ENCODE assay signal across 8 cellular contexts in genomic region chr15:51982013-51982769, GRCh38. TPM values are rescaled to one million over a fixed set of nuclear protein-coding genes. Genes with fewer than 3 reads are reported as not detected.
DNase-seq lines count a peak whose midpoint lies in the region; ATAC-seq, FAIRE-seq and TF ChIP-seq lines count a peak whose summit lies in the region.

No MANE protein-coding gene starts in this region.

- intact Hi-C loops in activated CD4-positive, alpha-beta T cell treated with anti-CD3 and anti-CD28 coated beads for 36 hours (cut with DNase I, micrococcal nuclease): loop anchor here (1.0 to 2.0 kb wide), 9 partner anchors 24 to 245 kb away; partner anchors contain the start of gene MAPK6 (in 1 of the 2)
- intact Hi-C loops in testis (cut with DNase I; ENCODE audit: low total_unique reads): no loop called here

- H2BK5ac ChIP-seq in H1 (ENCODE audit: low read depth, low read length): no peak overlapping the region

- H4K8ac ChIP-seq in H1 (ENCODE audit: extremely low read depth, insufficient read depth, low read length): no peak overlapping the region

- no peak for TF ChIP-seq POLR2A in H1 (IDR thresholded peaks at IDR 0.05; ENCODE audit: control extremely low read depth in 1 of 2, low read depth in 2 of 2, low read length in 2 of 2)
- no peak for TF ChIP-seq POLR2A in testis (IDR thresholded peaks at IDR 0.05)

- H3K9me3 ChIP-seq in BLaER1 treated with 17β-estradiol and CSF1 and Interleukin-3, amounts not matched to agents 10 nM and 100 nM (replicated peaks in 1 of 11): peaks cover 0 to 6% (median 0%) of the 10 kb centered on the region in 11 experiments; a peak in 1 of 22 replicates
- H3K9me3 ChIP-seq in H1 (ENCODE audit: insufficient read depth in 2 of 2, low read depth in 1 of 2, low read length in 1 of 2): no peaks in the 10 kb centered on the region
- no peaks in the 10 kb centered on the region for H3K9me3 ChIP-seq in muscle layer of colon (ENCODE audit: low read length)
- H3K9me3 ChIP-seq in testis: no peaks in the 10 kb centered on the region

- no peaks in the 10 kb centered on the region for H4K20me1 ChIP-seq in BLaER1 treated with 17β-estradiol and CSF1 and Interleukin-3, amounts not matched to agents 10 nM and 100 nM
- H4K20me1 ChIP-seq in H1 (replicated peaks in 1 of 2; ENCODE audit: control insufficient read depth in 1 of 2, insufficient read depth in 2 of 2, low read length in 2 of 2): no peaks in the 10 kb centered on the region

- peak overlapping the region; percentile 68 to 93 (median 80) for H3K4me2 ChIP-seq in BLaER1 treated with 17β-estradiol and CSF1 and Interleukin-3, amounts not matched to agents 10 nM and 100 nM
- H3K4me2 ChIP-seq in H1 (ENCODE audit: insufficient read depth in 1 of 2, low read depth in 2 of 2, low read length in 2 of 2): no peak overlapping the region

- H2AK5ac ChIP-seq in H1 (ENCODE audit: low read depth, low read length): no peak overlapping the region

- FAIRE-seq in H1 (lab: Jason Lieb, UNC): no peak

- no peaks in the 10 kb centered on the region for H3K23me2 ChIP-seq in H1 (ENCODE audit: low read depth, low read length)

- no peaks in the 10 kb centered on the region for H3K36me3 ChIP-seq in BLaER1 treated with 17β-estradiol and CSF1 and Interleukin-3, amounts not matched to agents 10 nM and 100 nM
- H3K36me3 ChIP-seq in H1 (ENCODE audit: control insufficient read depth in 2 of 4, insufficient read depth in 4 of 4, low read length in 3 of 4) (no peaks in the 10 kb centered on the region), muscle layer of colon (ENCODE audit: insufficient read depth, low read length) (no peaks in the 10 kb centered on the region), testis (ENCODE audit: low read depth, missing control alignments) (no peaks in the 10 kb centered on the region)

- H3K4me3 Mint-ChIP-seq in activated CD4-positive, alpha-beta T cell treated with anti-CD3 and anti-CD28 coated beads for 36 hours: peak overlapping the region; percentile 63

- POLR2A ChIA-PET in activated CD4-positive, alpha-beta T cell treated with anti-CD3 and anti-CD28 coated beads for 36 hours (lab: Charles Lee): interaction anchor here (0.7 kb wide), 1 partner anchor 39 kb away, joined by 4 read pairs; no protein-coding TSS in a partner anchor
- POLR2A ChIA-PET in H1 (lab: Charles Lee; ENCODE audit: partially characterized antibody): interaction anchor here (2.9 kb wide), 1 partner anchor 11 kb away, joined by 15 read pairs; the partner anchor contains the start of gene LEO1

- ATAC-seq in GM18867 (IDR thresholded peaks at IDR 0.05; ENCODE audit: unreplicated experiment) (peak; percentile 80), HG03045 (IDR thresholded peaks at IDR 0.05; ENCODE audit: unreplicated experiment) (peak; percentile 72)
- peak; percentile 96 for ATAC-seq in activated CD4-positive, alpha-beta T cell treated with anti-CD3 and anti-CD28 coated beads for 36 hours

- H2BK12ac ChIP-seq in H1 (ENCODE audit: low read depth, low read length): no peak overlapping the region

- TF ChIP-seq EP300 in H1 (IDR thresholded peaks at IDR 0.05; ENCODE audit: borderline replicate concordance in 1 of 2, low read depth in 2 of 2, low read length in 2 of 2): no peak

- no peak overlapping the region for H2BK15ac ChIP-seq in H1 (ENCODE audit: low read length)

- no peak overlapping the region for H3K56ac ChIP-seq in H1 (replicated peaks; ENCODE audit: insufficient read length, low read depth, low read length)

- peak in 2 of 3 experiments; percentile 21 to 47; a peak in 2 of 4 replicates for TF ChIP-seq CTCF in H1 (IDR thresholded peaks at IDR 0.05; ENCODE audit: control extremely low read depth in 1 of 3, insufficient read depth in 1 of 3, low read depth in 1 of 3, low read length in 3 of 3)
- TF ChIP-seq CTCF in testis (IDR thresholded peaks at IDR 0.05): peak; percentile 2 to 44 (median 23)

- peak overlapping the region; percentile 71 to 93 (median 81) for H3K27ac ChIP-seq in BLaER1 treated with 17β-estradiol and CSF1 and Interleukin-3, amounts not matched to agents 10 nM and 100 nM
- H3K27ac ChIP-seq in H1 (ENCODE audit: low read depth, low read length) (no peak overlapping the region), muscle layer of colon (ENCODE audit: low read depth, low read length) (peak overlapping the region; percentile 28), testis (peak overlapping the region; percentile 9 to 66)

- H3K79me1 ChIP-seq in H1 (ENCODE audit: low read depth, low read length): no peaks in the 10 kb centered on the region

- H4K91ac ChIP-seq in H1 (replicated peaks; ENCODE audit: insufficient read length, low read length): no peak overlapping the region

- no peaks in the 10 kb centered on the region for H3K36me3 Mint-ChIP-seq in activated CD4-positive, alpha-beta T cell treated with anti-CD3 and anti-CD28 coated beads for 36 hours (ENCODE audit: low read depth)

- H3K4me1 ChIP-seq in BLaER1 treated with 17β-estradiol and CSF1 and Interleukin-3, amounts not matched to agents 10 nM and 100 nM: peaks cover 12 to 30% (median 17%) of the 10 kb centered on the region in 10 experiments
- H3K4me1 ChIP-seq in H1 (replicated peaks in 1 of 4; ENCODE audit: control insufficient read depth in 3 of 4, insufficient read depth in 4 of 4, low read length in 3 of 4) (no peaks in the 10 kb centered on the region), muscle layer of colon (ENCODE audit: insufficient read depth, low read length) (peaks cover 16% of the 10 kb centered on the region), testis (peaks cover 7% of the 10 kb centered on the region)

- H3K4me1 Mint-ChIP-seq in activated CD4-positive, alpha-beta T cell treated with anti-CD3 and anti-CD28 coated beads for 36 hours: peaks cover 16% of the 10 kb centered on the region

- no peak overlapping the region for H3K4ac ChIP-seq in H1 (replicated peaks; ENCODE audit: insufficient read length, low read depth, low read length)

- peak overlapping the region; percentile 78 for H3K27ac Mint-ChIP-seq in activated CD4-positive, alpha-beta T cell treated with anti-CD3 and anti-CD28 coated beads for 36 hours

- no peaks in the 10 kb centered on the region for H3K79me2 ChIP-seq in H1 (ENCODE audit: control insufficient read depth in 1 of 2, insufficient read depth in 2 of 2, low read length in 2 of 2)

- no peaks in the 10 kb centered on the region for H3K9me3 Mint-ChIP-seq in activated CD4-positive, alpha-beta T cell treated with anti-CD3 and anti-CD28 coated beads for 36 hours (ENCODE audit: low read depth)

- peak; percentile 66 to 74 for TF ChIP-seq RAD21 in H1 (IDR thresholded peaks at IDR 0.05 in 1 of 2, conservative IDR thresholded peaks at IDR 0.05 in 1 of 2; ENCODE audit: low read depth in 2 of 2, low read length in 2 of 2)

- peak; percentile 34 for DNase-seq in NCI-H2196 treated with DMSO at 0.1 percent for 48 hours (lab: John Stamatoyannopoulos, UW; ENCODE audit: unreplicated experiment)
- peak; percentile 77 for DNase-seq in activated CD4-positive, alpha-beta T cell treated with anti-CD3 and anti-CD28 coated beads for 36 hours
- DNase-seq in H1 (ENCODE audit: low read depth in 1 of 2, low spot score in 2 of 2): no peak
- no peak for DNase-seq in testis

- H2AFZ ChIP-seq in H1 (ENCODE audit: low read length): no peak overlapping the region

- WGBS in H1 (ENCODE audit: extremely low coverage in 1 of 2, insufficient coverage in 1 of 2, insufficient read length in 1 of 2, insufficient replicate concordance in 2 of 2, low coverage in 1 of 2, low lambda C conversion rate in 2 of 2, missing lambda C conversion rate in 1 of 2), 2 experiments: 87% methylated on average over 7 of the region's 7 CpGs; no CpG with 5 or more reads in 1 of the 2 experiments
- WGBS in testis, 2 donors: 29 to 41% methylated on average over 7 of the region's 7 CpGs

- no peak overlapping the region for H3K18ac ChIP-seq in H1 (ENCODE audit: extremely low read depth, low read length)

- H3K27me3 Mint-ChIP-seq in activated CD4-positive, alpha-beta T cell treated with anti-CD3 and anti-CD28 coated beads for 36 hours: no peaks in the 10 kb centered on the region

- H3K23ac ChIP-seq in H1 (ENCODE audit: insufficient read length): no peak overlapping the region

- CTCF ChIA-PET in activated CD4-positive, alpha-beta T cell treated with anti-CD3 and anti-CD28 coated beads for 36 hours (lab: Charles Lee): interaction anchor here (0.7 to 3.2 kb wide), 7 partner anchors 11 to 244 kb away, joined by 3 to 24 read pairs (median 6); partner anchors contain the start of gene LEO1
- CTCF ChIA-PET in H1 (lab: Charles Lee; ENCODE audit: partially characterized antibody): interaction anchor here (1.5 to 3.5 kb wide), 3 partner anchors 64 to 95 kb away, joined by 5 to 25 read pairs (median 22); no protein-coding TSS in a partner anchor

- H3K9ac ChIP-seq in BLaER1 treated with 17β-estradiol and CSF1 and Interleukin-3, amounts not matched to agents 10 nM and 100 nM: peak overlapping the region; percentile 72 to 90 (median 78)
- H3K9ac ChIP-seq in H1 (replicated peaks in 1 of 4; ENCODE audit: extremely low read depth in 1 of 4, low read depth in 3 of 4, low read length in 3 of 4): no peak overlapping the region
- H3K9ac ChIP-seq in muscle layer of colon (ENCODE audit: low read length): no peak overlapping the region

- no peak overlapping the region for H3K14ac ChIP-seq in H1 (ENCODE audit: insufficient read length)

- no peak overlapping the region for H4K5ac ChIP-seq in H1 (ENCODE audit: insufficient read length, low read depth, low read length)

- no peaks in the 10 kb centered on the region for H3K27me3 ChIP-seq in BLaER1 treated with 17β-estradiol and CSF1 and Interleukin-3, amounts not matched to agents 10 nM and 100 nM
- H3K27me3 ChIP-seq in H1 (replicated peaks in 1 of 4; ENCODE audit: control insufficient read depth in 3 of 4, extremely low read depth in 1 of 4, insufficient read depth in 3 of 4, low read length in 3 of 4): no peaks in the 10 kb centered on the region
- H3K27me3 ChIP-seq in muscle layer of colon (ENCODE audit: control insufficient read depth in 1 of 2, insufficient read depth in 2 of 2, low read length in 2 of 2): no peaks in the 10 kb centered on the region
- H3K27me3 ChIP-seq in testis: no peaks in the 10 kb centered on the region

- H3K4me3 ChIP-seq in BLaER1 treated with 17β-estradiol and CSF1 and Interleukin-3, amounts not matched to agents 10 nM and 100 nM: peak overlapping the region; percentile 39 to 63 (median 50); a peak in 19 of 20 replicates
- H3K4me3 ChIP-seq in H1 (ENCODE audit: extremely low read depth in 1 of 4, insufficient read depth in 2 of 4, low read depth in 3 of 4, low read length in 4 of 4) (no peak overlapping the region), muscle layer of colon (ENCODE audit: low read depth in 1 of 2, low read length in 2 of 2) (peak overlapping the region in 1 of 2 donors; percentile 12), testis (no peak overlapping the region)

- H2BK120ac ChIP-seq in H1 (replicated peaks; ENCODE audit: low read depth, low read length): no peak overlapping the region

- no peak overlapping the region for H2BK20ac ChIP-seq in H1 (ENCODE audit: low read length)

RNA-seq across cellular contexts. Expression of gene LEO1, which starts 10.6 kb away (rescaled TPM):
- 10 to 100 TPM; 31.4 to 40.0 TPM for total RNA-seq in activated CD4-positive, alpha-beta T cell treated with anti-CD3 and anti-CD28 coated beads for 36 hours
- 27.4 and 29.2 TPM in 2 replicates for total RNA-seq in H1 (2021; fragmentation: NEBNext Ultra II Directional; extraction: Animal tissue kit (Norgen Biotek cat#: 25700))
- polyA plus RNA-seq in H1 (2011; rRNA removed) (1.3 and 1.6 TPM in 2 replicates), testis (ENCODE audit: insufficient read depth, low read depth, low replicate concordance) (8.2 TPM)
- 6.9 TPM for polyA plus RNA-seq in H1 (2011; cell fraction: cytosol; rRNA removed)
- polyA plus RNA-seq in H1 (2011; cell fraction: nucleus; rRNA removed): 1.6 TPM
- 28.0 to 46.2 TPM (median 31.8 TPM) in 4 replicates for polyA plus RNA-seq in H1 (2012, experiment 1 of 2)
- polyA plus RNA-seq in H1 (2012, experiment 2 of 2): 4.0 TPM
- 27.7 TPM for polyA plus RNA-seq in H1 (2013, experiment 1 of 2)
- 28.2 TPM for polyA plus RNA-seq in H1 (2013, experiment 2 of 2)
- 5.2 and 5.3 TPM in 2 replicates for polyA minus RNA-seq in H1 (2011; rRNA and poly(A)+ RNA removed)
- polyA minus RNA-seq in H1 (2011; cell fraction: cytosol; rRNA and poly(A)+ RNA removed): 6.2 TPM
- polyA minus RNA-seq in H1 (2011; cell fraction: nucleus; rRNA and poly(A)+ RNA removed): 4.5 TPM
- 10 to 100 TPM; 20.7 to 21.0 TPM for total RNA-seq in testis

RNA-seq across cellular contexts. Expression of gene MAPK6, which starts 36.8 kb away (rescaled TPM):
- 10 to 100 TPM; 27.3 to 28.1 TPM for total RNA-seq in activated CD4-positive, alpha-beta T cell treated with anti-CD3 and anti-CD28 coated beads for 36 hours
- 108 and 115 TPM in 2 replicates for total RNA-seq in H1 (2021; fragmentation: NEBNext Ultra II Directional; extraction: Animal tissue kit (Norgen Biotek cat#: 25700))
- polyA plus RNA-seq in H1 (2011; rRNA removed) (15.4 and 22.6 TPM in 2 replicates), testis (ENCODE audit: insufficient read depth, low read depth, low replicate concordance) (57.6 TPM)
- 34.2 TPM for polyA plus RNA-seq in H1 (2011; cell fraction: cytosol; rRNA removed)
- polyA plus RNA-seq in H1 (2011; cell fraction: nucleus; rRNA removed): 16.3 TPM
- 29.3 to 60.9 TPM (median 37.5 TPM) in 4 replicates for polyA plus RNA-seq in H1 (2012, experiment 1 of 2)
- 3.8 TPM for polyA plus RNA-seq in H1 (2012, experiment 2 of 2)
- 51.0 TPM for polyA plus RNA-seq in H1 (2013, experiment 1 of 2)
- polyA plus RNA-seq in H1 (2013, experiment 2 of 2): 51.3 TPM
- polyA minus RNA-seq in H1 (2011; rRNA and poly(A)+ RNA removed): 74.0 and 90.1 TPM in 2 replicates
- 53.2 TPM for polyA minus RNA-seq in H1 (2011; cell fraction: cytosol; rRNA and poly(A)+ RNA removed)
- polyA minus RNA-seq in H1 (2011; cell fraction: nucleus; rRNA and poly(A)+ RNA removed): 46.9 TPM
- 10 to 100 TPM; 50.6 to 58.8 TPM for total RNA-seq in testis

Comparison
In these comparisons a context has a peak if more than half of its experiments do, and no peak if none do; other contexts are left out.
1. H3K4me2 ChIP-seq: peak in BLaER1 treated with 17β-estradiol and CSF1 and Interleukin-3, amounts not matched to agents 10 nM and 100 nM (11 of 11); none in H1 (0 of 2).
2. H3K4me3 ChIP-seq: peak in BLaER1 treated with 17β-estradiol and CSF1 and Interleukin-3, amounts not matched to agents 10 nM and 100 nM (10 of 10); none in H1 (0 of 4) and testis (0 of 2).
3. H3K9ac ChIP-seq: peak in BLaER1 treated with 17β-estradiol and CSF1 and Interleukin-3, amounts not matched to agents 10 nM and 100 nM (11 of 11); none in H1 (0 of 4) and muscle layer of colon (single experiment).
4. DNase-seq: peak in NCI-H2196 treated with DMSO at 0.1 percent for 48 hours (single experiment) and activated CD4-positive, alpha-beta T cell treated with anti-CD3 and anti-CD28 coated beads for 36 hours (single experiment); none in H1 (0 of 2) and testis (single experiment).
5. Peak in every context shown above with its lines, with median percentiles within 50 percentile points of each other: ATAC-seq.